1 cellular context compared by ENCODE assay signal in the genomic region with DNA sequence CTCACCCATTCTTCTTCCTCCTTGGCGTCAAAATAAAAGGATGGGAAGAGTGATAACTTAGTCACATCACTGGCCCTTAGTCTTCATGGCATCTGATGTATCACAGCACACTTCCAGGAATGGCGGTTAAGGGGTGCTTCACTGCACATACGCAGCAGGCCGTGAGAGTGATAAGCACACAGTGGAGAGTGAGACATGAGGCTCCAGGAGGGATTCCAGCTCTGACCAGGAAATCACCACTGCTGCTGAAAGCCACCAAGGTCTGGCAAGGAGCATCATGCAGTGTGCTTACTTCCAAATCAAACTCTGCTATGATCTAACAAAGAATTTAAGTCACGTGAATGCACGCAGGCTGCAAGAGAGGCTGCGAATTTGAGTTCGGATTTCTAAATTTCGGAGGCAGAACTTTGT.
TF ChIP-seq lines count a peak whose summit lies in the region.

No MANE protein-coding gene starts in this region.

TF ChIP-seq in HepG2, 621 proteins besides CTCF, POLR2A, EP300 and RAD21 (continued from another document):
- TF ChIP-seq RERE (CRISPR knock-in tag; IDR thresholded peaks at IDR 0.05; ENCODE audit: low read depth) (no peak), CCDC6 (CRISPR knock-in tag; IDR thresholded peaks at IDR 0.05) (no peak), JDP2 (CRISPR knock-in tag; IDR thresholded peaks at IDR 0.05; ENCODE audit: borderline replicate concordance) (no peak), HDAC6 (IDR thresholded peaks at IDR 0.05; ENCODE audit: low read depth, low read length) (no peak)
TF ChIP-seq in HepG2: peak in this region for 0.
